In the genomic region with DNA sequence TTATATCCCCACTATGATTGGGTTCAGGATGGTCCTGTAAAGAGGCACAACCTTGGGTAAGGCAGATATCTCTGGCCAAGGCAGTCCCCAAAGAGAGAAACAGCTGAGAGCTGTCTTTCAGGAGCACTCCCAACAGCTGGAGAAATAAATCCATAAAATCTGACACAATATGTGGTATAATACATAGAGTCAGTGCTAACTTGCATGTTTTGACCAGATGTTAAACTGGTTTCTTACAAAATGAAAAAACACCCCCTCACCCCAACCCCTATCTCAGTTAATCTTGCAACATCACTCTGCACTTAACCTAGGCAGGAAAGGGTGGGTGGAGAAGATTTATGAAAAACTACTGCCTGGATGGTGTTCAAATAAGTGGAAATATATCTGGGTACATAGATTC, we compare ENCODE assay signal across 28 cellular contexts. TPM values are rescaled to one million over a fixed set of nuclear protein-coding genes. Genes with fewer than 3 reads are reported as not detected.
"Had no signal": no experiment of that assay in that cellular context is flagged by ENCODE, and none has a peak within 500 bp of the region (broad histone marks: within the 10 kb centered on the region; RNA-seq: fewer than 3 reads in every experiment).

No MANE protein-coding gene starts in this region.

- H3K36me3 ChIP-seq: heart right ventricle, prostate gland, sigmoid colon, spleen, tibial artery had no signal

- H3K27me3 ChIP-seq: heart right ventricle, sigmoid colon, spleen, testis, tibial artery had no signal

- H3K9me3 ChIP-seq: heart right ventricle, mucosa of descending colon, prostate gland, sigmoid colon, spleen, testis, tibial artery had no signal

- H3K4me1 ChIP-seq: foreskin keratinocyte, prostate gland, sigmoid colon, spleen, tibial artery had no signal

- ATAC-seq: effector memory CD8-positive, alpha-beta T cell; foreskin keratinocyte; mucosa of descending colon; naive thymus-derived CD4-positive, alpha-beta T cell; stimulated activated memory B cell treated with anti-CD40 and anti-IgM and Interleukin-4, amounts not matched to agents 10 μg/mL and 1 μg/mL and 100 μg/mL, for 72 hours; stimulated activated naive CD8-positive, alpha-beta T cell treated with anti-CD3 and anti-CD28 coated beads, Interleukin-15, Interleukin-2, amounts not matched to agents 100 U/mL and 50 U/mL, for 24 hours had no signal

- DNase-seq: cortex of kidney; effector memory CD8-positive, alpha-beta T cell; foreskin keratinocyte; glutamatergic neuron; heart right ventricle; hippocampal formation; left cardiac atrium; mucosa of descending colon; naive thymus-derived CD4-positive, alpha-beta T cell; nephron progenitor cell; nucleus accumbens; right cardiac atrium; sigmoid colon; spleen; stimulated activated CD4-positive, alpha-beta T cell treated with anti-CD3 and anti-CD28 coated beads, Interleukin-4, amount 100 ng/mL, for 4 hours; stimulated activated naive CD8-positive, alpha-beta T cell treated with anti-CD3 and anti-CD28 coated beads, Interleukin-15, Interleukin-2, amounts not matched to agents 100 U/mL and 50 U/mL, for 24 hours; substantia nigra; testis; tibial artery had no signal

- H3K4me3 ChIP-seq: heart right ventricle, lung, mucosa of descending colon, prostate gland, sigmoid colon, skin epidermis, spleen, testis, tibial artery had no signal

- H3K27ac ChIP-seq: foreskin keratinocyte, heart right ventricle, prostate gland, sigmoid colon, skin epidermis, spleen, testis, tibial artery had no signal

RNA-seq across cellular contexts. Expression of gene C11orf87, which starts 43.9 kb away (rescaled TPM):
- total RNA-seq: dermis microvascular lymphatic vessel endothelial cell; foreskin keratinocyte; kidney epithelial cell; left cardiac atrium; liver; mucosa of descending colon; naive thymus-derived CD4-positive, alpha-beta T cell; prostate gland; sigmoid colon had no signal
- polyA plus RNA-seq: esophagus; foreskin keratinocyte; liver; lung; naive thymus-derived CD4-positive, alpha-beta T cell; sigmoid colon; urinary bladder had no signal
